1 cellular context compared by ENCODE assay signal in the genomic region with DNA sequence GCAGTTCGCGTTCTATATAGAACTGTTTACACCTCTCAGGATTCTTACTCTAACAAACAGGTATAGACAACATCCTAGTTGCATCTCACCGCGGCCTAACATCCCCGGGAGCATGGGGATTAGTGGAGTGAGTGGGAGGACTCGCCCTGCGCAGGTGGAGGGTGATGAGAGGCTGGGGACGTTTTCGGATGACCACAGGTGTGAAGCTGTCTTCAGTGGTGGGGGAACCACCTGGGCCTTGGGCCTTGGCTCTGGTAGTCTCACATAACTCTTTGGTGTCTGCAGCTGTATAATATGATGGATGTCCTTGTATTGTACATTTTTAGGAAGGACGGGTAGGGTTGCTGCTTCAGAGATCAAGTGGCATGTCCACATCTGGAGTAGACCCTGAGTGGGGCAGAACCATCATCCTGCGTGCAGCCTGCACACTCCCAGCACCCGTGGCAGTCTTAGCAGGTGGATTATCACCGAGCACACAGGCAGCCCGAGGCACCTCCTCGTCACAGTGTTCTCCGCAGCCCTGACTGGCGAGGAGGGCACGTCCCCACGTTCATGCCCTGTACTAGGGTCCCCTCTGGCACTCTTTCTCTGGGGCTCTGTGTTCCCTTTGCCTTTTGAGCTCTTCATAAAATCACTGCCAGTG.
TF ChIP-seq lines count a peak whose summit lies in the region.

No MANE protein-coding gene starts in this region.

TF ChIP-seq in WTC11, 78 proteins besides CTCF, POLR2A, EP300 and RAD21 (continued from another document):
- TF ChIP-seq, protein P1, sequence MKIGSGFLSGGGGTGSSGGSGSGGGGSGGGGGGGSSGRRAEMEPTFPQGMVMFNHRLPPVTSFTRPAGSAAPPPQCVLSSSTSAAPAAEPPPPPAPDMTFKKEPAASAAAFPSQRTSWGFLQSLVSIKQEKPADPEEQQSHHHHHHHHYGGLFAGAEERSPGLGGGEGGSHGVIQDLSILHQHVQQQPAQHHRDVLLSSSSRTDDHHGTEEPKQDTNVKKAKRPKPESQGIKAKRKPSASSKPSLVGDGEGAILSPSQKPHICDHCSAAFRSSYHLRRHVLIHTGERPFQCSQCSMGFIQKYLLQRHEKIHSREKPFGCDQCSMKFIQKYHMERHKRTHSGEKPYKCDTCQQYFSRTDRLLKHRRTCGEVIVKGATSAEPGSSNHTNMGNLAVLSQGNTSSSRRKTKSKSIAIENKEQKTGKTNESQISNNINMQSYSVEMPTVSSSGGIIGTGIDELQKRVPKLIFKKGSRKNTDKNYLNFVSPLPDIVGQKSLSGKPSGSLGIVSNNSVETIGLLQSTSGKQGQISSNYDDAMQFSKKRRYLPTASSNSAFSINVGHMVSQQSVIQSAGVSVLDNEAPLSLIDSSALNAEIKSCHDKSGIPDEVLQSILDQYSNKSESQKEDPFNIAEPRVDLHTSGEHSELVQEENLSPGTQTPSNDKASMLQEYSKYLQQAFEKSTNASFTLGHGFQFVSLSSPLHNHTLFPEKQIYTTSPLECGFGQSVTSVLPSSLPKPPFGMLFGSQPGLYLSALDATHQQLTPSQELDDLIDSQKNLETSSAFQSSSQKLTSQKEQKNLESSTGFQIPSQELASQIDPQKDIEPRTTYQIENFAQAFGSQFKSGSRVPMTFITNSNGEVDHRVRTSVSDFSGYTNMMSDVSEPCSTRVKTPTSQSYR (CRISPR knock-in tag; IDR thresholded peaks at IDR 0.05), result no peak
- TF ChIP-seq GTF2I (CRISPR knock-in tag; conservative IDR thresholded peaks at IDR 0.05) (no peak), IRF2 (CRISPR knock-in tag; IDR thresholded peaks at IDR 0.05; ENCODE audit: borderline replicate concordance, low read depth) (no peak), KAT7 (CRISPR knock-in tag; IDR thresholded peaks at IDR 0.05; ENCODE audit: borderline replicate concordance) (no peak), RORB (CRISPR knock-in tag; IDR thresholded peaks at IDR 0.05) (no peak), NR3C1 (CRISPR knock-in tag; conservative IDR thresholded peaks at IDR 0.05; ENCODE audit: low read depth) (no peak)
- TF ChIP-seq, protein P2, sequence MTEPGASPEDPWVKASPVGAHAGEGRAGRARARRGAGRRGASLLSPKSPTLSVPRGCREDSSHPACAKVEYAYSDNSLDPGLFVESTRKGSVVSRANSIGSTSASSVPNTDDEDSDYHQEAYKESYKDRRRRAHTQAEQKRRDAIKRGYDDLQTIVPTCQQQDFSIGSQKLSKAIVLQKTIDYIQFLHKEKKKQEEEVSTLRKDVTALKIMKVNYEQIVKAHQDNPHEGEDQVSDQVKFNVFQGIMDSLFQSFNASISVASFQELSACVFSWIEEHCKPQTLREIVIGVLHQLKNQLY (CRISPR knock-in tag; IDR thresholded peaks at IDR 0.05), result no peak
- TF ChIP-seq, protein P3, sequence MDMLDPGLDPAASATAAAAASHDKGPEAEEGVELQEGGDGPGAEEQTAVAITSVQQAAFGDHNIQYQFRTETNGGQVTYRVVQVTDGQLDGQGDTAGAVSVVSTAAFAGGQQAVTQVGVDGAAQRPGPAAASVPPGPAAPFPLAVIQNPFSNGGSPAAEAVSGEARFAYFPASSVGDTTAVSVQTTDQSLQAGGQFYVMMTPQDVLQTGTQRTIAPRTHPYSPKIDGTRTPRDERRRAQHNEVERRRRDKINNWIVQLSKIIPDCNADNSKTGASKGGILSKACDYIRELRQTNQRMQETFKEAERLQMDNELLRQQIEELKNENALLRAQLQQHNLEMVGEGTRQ (CRISPR knock-in tag; IDR thresholded peaks at IDR 0.05), result no peak
